Comparison of ENCODE assay signal across 23 cellular contexts in genomic region chr10:70465832-70466231, GRCh38. TPM values are rescaled to one million over a fixed set of nuclear protein-coding genes. Genes with fewer than 3 reads are reported as not detected.
DNase-seq lines count a peak whose midpoint lies in the region; ATAC-seq, FAIRE-seq and TF ChIP-seq lines count a peak whose summit lies in the region.
"Had no signal": no experiment of that assay in that cellular context is flagged by ENCODE, and none has a peak within 500 bp of the region (broad histone marks: within the 10 kb centered on the region; RNA-seq: fewer than 3 reads in every experiment).

No MANE protein-coding gene starts in this region.

- no peak overlapping the region for H3K4me3 Mint-ChIP-seq in nephron progenitor cell
- H3K4me3 Mint-ChIP-seq: B cell; CD14-positive monocyte; CD4-positive, alpha-beta memory T cell; CD8-positive, alpha-beta memory T cell had no signal

- H4K8ac ChIP-seq in H1 (ENCODE audit: extremely low read depth, insufficient read depth, low read length), result no peak overlapping the region

- H3K27me3 ChIP-seq in H1 (replicated peaks in 1 of 4; ENCODE audit: control insufficient read depth in 3 of 4, extremely low read depth in 1 of 4, insufficient read depth in 3 of 4, low read length in 3 of 4), result peaks cover 0 to 2% (median 0%) of the 10 kb centered on the region in 4 experiments; a peak in 2 of 7 replicates

- H4K20me1 ChIP-seq in H1 (replicated peaks in 1 of 2; ENCODE audit: control insufficient read depth in 1 of 2, insufficient read depth in 2 of 2, low read length in 2 of 2), result no peaks in the 10 kb centered on the region

- no peaks in the 10 kb centered on the region for H3K23me2 ChIP-seq in H1 (ENCODE audit: low read depth, low read length)

- no peak overlapping the region for H3K9ac ChIP-seq in H1 (replicated peaks in 1 of 4; ENCODE audit: extremely low read depth in 1 of 4, low read depth in 3 of 4, low read length in 3 of 4)

- no peak overlapping the region for H3K4me3 ChIP-seq in H1 (ENCODE audit: extremely low read depth in 1 of 4, insufficient read depth in 2 of 4, low read depth in 3 of 4, low read length in 4 of 4)
- H3K4me3 ChIP-seq: A549 had no signal

- peaks cover 15% of the 10 kb centered on the region for H3K27me3 Mint-ChIP-seq in nephron progenitor cell (ENCODE audit: low read depth, poor library complexity)

- DNase-seq in Right ventricle myocardium inferior (ENCODE audit: missing footprints), result peak; percentile 51
- DNase-seq in cardiac septum (ENCODE audit: low spot score), result no peak
- DNase-seq in H1 (ENCODE audit: low read depth in 1 of 2, low spot score in 2 of 2), result no peak
- DNase-seq in nephron progenitor cell, result no peak
- DNase-seq in activated gamma-delta T cell (lab: John Stamatoyannopoulos, UW), result no peak
- DNase-seq: AML-193; C1 segment of cervical spinal cord; CD4-positive, alpha-beta memory T cell; CD4-positive, CD25-positive, alpha-beta regulatory T cell; CD8-positive, alpha-beta memory T cell; COR-L47; DMS79 treated with DMSO at 0.1 percent for 48 hours; GF-D8 had no signal

- peak overlapping the region; percentile 25 for H3K27ac Mint-ChIP-seq in nephron progenitor cell
- H3K27ac Mint-ChIP-seq: B cell; CD14-positive monocyte; CD4-positive, alpha-beta memory T cell had no signal

- TF ChIP-seq POLR2A in H1 (IDR thresholded peaks at IDR 0.05; ENCODE audit: control extremely low read depth in 1 of 2, low read depth in 2 of 2, low read length in 2 of 2), result no peak

- no peaks in the 10 kb centered on the region for H3K79me2 ChIP-seq in H1 (ENCODE audit: control insufficient read depth in 1 of 2, insufficient read depth in 2 of 2, low read length in 2 of 2)

- no peak for TF ChIP-seq EP300 in H1 (IDR thresholded peaks at IDR 0.05; ENCODE audit: borderline replicate concordance in 1 of 2, low read depth in 2 of 2, low read length in 2 of 2)

- H3K9me3 ChIP-seq in H1 (ENCODE audit: insufficient read depth in 2 of 2, low read depth in 1 of 2, low read length in 1 of 2), result no peaks in the 10 kb centered on the region
- H3K9me3 ChIP-seq: A549 had no signal

- no peak overlapping the region for H3K56ac ChIP-seq in H1 (replicated peaks; ENCODE audit: insufficient read length, low read depth, low read length)

- no peak overlapping the region for H3K18ac ChIP-seq in H1 (ENCODE audit: extremely low read depth, low read length)

- no peak overlapping the region for H2BK120ac ChIP-seq in H1 (replicated peaks; ENCODE audit: low read depth, low read length)

- POLR2A ChIA-PET in H1 (lab: Charles Lee; ENCODE audit: partially characterized antibody), result interaction anchor here (1.6 kb wide), 1 partner anchor 10 kb away, joined by 4 read pairs; no protein-coding TSS in a partner anchor

- H2BK15ac ChIP-seq in H1 (ENCODE audit: low read length), result no peak overlapping the region

- no peak overlapping the region for H2BK12ac ChIP-seq in H1 (ENCODE audit: low read depth, low read length)

- intact Hi-C loops in Right ventricle myocardium inferior (cut with DNase I), result loop anchor here (10.0 kb wide), 1 partner anchor 419 kb away; the partner anchor contains the start of gene PCBD1
- intact Hi-C loops in cardiac septum (cut with DNase I), result no loop called here

- no peaks in the 10 kb centered on the region; a peak in 1 of 7 replicates for H3K4me1 ChIP-seq in H1 (replicated peaks in 1 of 4; ENCODE audit: control insufficient read depth in 3 of 4, insufficient read depth in 4 of 4, low read length in 3 of 4)

- H3K27ac ChIP-seq in H1 (ENCODE audit: low read depth, low read length), result no peak overlapping the region
- H3K27ac ChIP-seq: 22Rv1, A549 had no signal

- H3K4me1 Mint-ChIP-seq in nephron progenitor cell, result peaks cover 45% of the 10 kb centered on the region
- H3K4me1 Mint-ChIP-seq: CD14-positive monocyte; CD8-positive, alpha-beta memory T cell had no signal

- H4K91ac ChIP-seq in H1 (replicated peaks; ENCODE audit: insufficient read length, low read length), result no peak overlapping the region

- FAIRE-seq in H1 (lab: Jason Lieb, UNC), result no peak
- FAIRE-seq: A549, G401.6, GM12891, GM19239 had no signal

- no peak overlapping the region for H2AFZ ChIP-seq in H1 (ENCODE audit: low read length)

- no peak overlapping the region for H3K4ac ChIP-seq in H1 (replicated peaks; ENCODE audit: insufficient read length, low read depth, low read length)

- no peak overlapping the region for H3K4me2 ChIP-seq in H1 (ENCODE audit: insufficient read depth in 1 of 2, low read depth in 2 of 2, low read length in 2 of 2)
- H3K4me2 ChIP-seq: A549 had no signal

- no peak for TF ChIP-seq RAD21 in H1 (IDR thresholded peaks at IDR 0.05 in 1 of 2, conservative IDR thresholded peaks at IDR 0.05 in 1 of 2; ENCODE audit: low read depth in 2 of 2, low read length in 2 of 2)

- H3K14ac ChIP-seq in H1 (ENCODE audit: insufficient read length), result no peak overlapping the region

- H3K79me1 ChIP-seq in H1 (ENCODE audit: low read depth, low read length), result no peaks in the 10 kb centered on the region

- H3K36me3 ChIP-seq in H1 (ENCODE audit: control insufficient read depth in 2 of 4, insufficient read depth in 4 of 4, low read length in 3 of 4), result no peaks in the 10 kb centered on the region

- no peak overlapping the region for H2BK20ac ChIP-seq in H1 (ENCODE audit: low read length)

- H2BK5ac ChIP-seq in H1 (ENCODE audit: low read depth, low read length), result no peak overlapping the region

- H3K23ac ChIP-seq in H1 (ENCODE audit: insufficient read length), result no peak overlapping the region

- H3K9me3 Mint-ChIP-seq in nephron progenitor cell, result no peaks in the 10 kb centered on the region
- H3K9me3 Mint-ChIP-seq: CD14-positive monocyte; CD4-positive, alpha-beta memory T cell; CD4-positive, CD25-positive, alpha-beta regulatory T cell; CD8-positive, alpha-beta memory T cell had no signal

- H3K36me3 Mint-ChIP-seq in nephron progenitor cell (ENCODE audit: low read depth), result no peaks in the 10 kb centered on the region
- H3K36me3 Mint-ChIP-seq: CD14-positive monocyte; CD4-positive, alpha-beta memory T cell; CD8-positive, alpha-beta memory T cell had no signal

- 90% methylated on average over 2 of the region's 2 CpGs; no CpG with 5 or more reads in 1 of the 2 experiments for WGBS in H1 (ENCODE audit: extremely low coverage in 1 of 2, insufficient coverage in 1 of 2, insufficient read length in 1 of 2, insufficient replicate concordance in 2 of 2, low coverage in 1 of 2, low lambda C conversion rate in 2 of 2, missing lambda C conversion rate in 1 of 2), 2 experiments

- no peak for TF ChIP-seq CTCF in H1 (IDR thresholded peaks at IDR 0.05; ENCODE audit: control extremely low read depth in 1 of 3, insufficient read depth in 1 of 3, low read depth in 1 of 3, low read length in 3 of 3)
- no peak for TF ChIP-seq CTCF in nephron progenitor cell (IDR thresholded peaks at IDR 0.05)

- CTCF ChIA-PET in H1 (lab: Charles Lee; ENCODE audit: partially characterized antibody), result interaction anchor here (1.3 to 43.0 kb wide), 5 partner anchors 11 to 87 kb away, joined by 3 to 908 read pairs (median 6); no protein-coding TSS in a partner anchor

- H2AK5ac ChIP-seq in H1 (ENCODE audit: low read depth, low read length), result peak overlapping the region; percentile 26; the same call in 1 of the 2 replicates

- no peak overlapping the region for H4K5ac ChIP-seq in H1 (ENCODE audit: insufficient read length, low read depth, low read length)

- ATAC-seq in Right ventricle myocardium inferior (no peak), HG02798 (IDR thresholded peaks at IDR 0.05; ENCODE audit: poor library complexity, unreplicated experiment) (no peak)
- ATAC-seq: A549 had no signal

TF ChIP-seq in H1, 55 proteins besides CTCF, POLR2A, EP300 and RAD21 (continues in another document):
- TF ChIP-seq BACH1 (IDR thresholded peaks at IDR 0.05; ENCODE audit: low read length) (no peak), BRCA1 (IDR thresholded peaks at IDR 0.05; ENCODE audit: low read depth, low read length) (no peak), POLR2AphosphoS5 (IDR thresholded peaks at IDR 0.05; ENCODE audit: low read depth, low read length) (no peak), SP1 (IDR thresholded peaks at IDR 0.05; ENCODE audit: low read depth, low read length) (no peak), CHD2 (IDR thresholded peaks at IDR 0.05; ENCODE audit: low read length) (no peak), EZH2 (IDR thresholded peaks at IDR 0.05; ENCODE audit: low read depth, low read length, severe bottlenecking) (no peak), ASH2L (IDR thresholded peaks at IDR 0.05; ENCODE audit: low read length) (no peak), KDM5A (IDR thresholded peaks at IDR 0.05; ENCODE audit: low read length) (no peak), MAX (IDR thresholded peaks at IDR 0.05) (no peak), SIRT6 (IDR thresholded peaks at IDR 0.05; ENCODE audit: low read length) (no peak), SAP30 (IDR thresholded peaks at IDR 0.05; ENCODE audit: insufficient read depth, insufficient replicate concordance, low read length) (no peak)

RNA-seq across cellular contexts. Expression of gene PALD1, which starts 12.7 kb away (rescaled TPM):
- 5.1 TPM for total RNA-seq in Right ventricle myocardium inferior
- total RNA-seq in cardiac septum, result 5.3 TPM
- 31.8 and 32.8 TPM in 2 replicates for total RNA-seq in H1 (2021; fragmentation: NEBNext Ultra II Directional; extraction: Animal tissue kit (Norgen Biotek cat#: 25700))
- polyA plus RNA-seq in H1 (2011; rRNA removed), result 13.3 and 23.2 TPM in 2 replicates
- 20.2 TPM for polyA plus RNA-seq in H1 (2011; cell fraction: cytosol; rRNA removed)
- polyA plus RNA-seq in H1 (2011; cell fraction: nucleus; rRNA removed), result 40.0 TPM
- polyA plus RNA-seq in H1 (2012, experiment 1 of 2), result 16.7 to 24.5 TPM (median 21.7 TPM) in 4 replicates
- polyA plus RNA-seq in H1 (2012, experiment 2 of 2), result 17.2 TPM
- polyA plus RNA-seq in H1 (2013, experiment 1 of 2), result 14.7 TPM
- 15.6 TPM for polyA plus RNA-seq in H1 (2013, experiment 2 of 2)
- polyA minus RNA-seq in H1 (2011; rRNA and poly(A)+ RNA removed), result 15.4 and 21.3 TPM in 2 replicates
- 16.5 TPM for polyA minus RNA-seq in H1 (2011; cell fraction: cytosol; rRNA and poly(A)+ RNA removed)
- polyA minus RNA-seq in H1 (2011; cell fraction: nucleus; rRNA and poly(A)+ RNA removed), result 13.8 TPM
- total RNA-seq: CD4-positive, alpha-beta memory T cell; CD4-positive, CD25-positive, alpha-beta regulatory T cell had no signal
- polyA plus RNA-seq: CD4-positive, alpha-beta memory T cell; CD4-positive, CD25-positive, alpha-beta regulatory T cell; CD8-positive, alpha-beta memory T cell had no signal

RNA-seq across cellular contexts. Expression of gene NODAL, which starts 24.4 kb away (rescaled TPM):
- total RNA-seq in Right ventricle myocardium inferior, result not detected
- total RNA-seq in cardiac septum, result 0.38 TPM
- total RNA-seq in H1 (2021; fragmentation: NEBNext Ultra II Directional; extraction: Animal tissue kit (Norgen Biotek cat#: 25700)), result 6.3 and 7.3 TPM in 2 replicates
- polyA plus RNA-seq in H1 (2011; rRNA removed), result 2.0 and 5.0 TPM in 2 replicates
- polyA plus RNA-seq in H1 (2011; cell fraction: cytosol; rRNA removed), result 4.8 TPM
- 3.7 TPM for polyA plus RNA-seq in H1 (2011; cell fraction: nucleus; rRNA removed)
- polyA plus RNA-seq in H1 (2012, experiment 1 of 2), result 2.3 to 2.6 TPM (median 2.5 TPM) in 4 replicates
- polyA plus RNA-seq in H1 (2012, experiment 2 of 2), result 2.1 TPM
- polyA plus RNA-seq in H1 (2013, experiment 1 of 2), result 25.4 TPM
- polyA plus RNA-seq in H1 (2013, experiment 2 of 2), result 29.4 TPM
- 2.7 and 6.4 TPM in 2 replicates for polyA minus RNA-seq in H1 (2011; rRNA and poly(A)+ RNA removed)
- 2.6 TPM for polyA minus RNA-seq in H1 (2011; cell fraction: cytosol; rRNA and poly(A)+ RNA removed)
- polyA minus RNA-seq in H1 (2011; cell fraction: nucleus; rRNA and poly(A)+ RNA removed), result 1.2 TPM
- total RNA-seq: A172; B cell; CD4-positive, alpha-beta memory T cell; CD4-positive, CD25-positive, alpha-beta regulatory T cell; CD8-positive, alpha-beta memory T cell had no signal
- polyA plus RNA-seq: A549, BJ, CD14-positive monocyte had no signal
